ENCODE assay signal across 2 cellular contexts in the genomic region with DNA sequence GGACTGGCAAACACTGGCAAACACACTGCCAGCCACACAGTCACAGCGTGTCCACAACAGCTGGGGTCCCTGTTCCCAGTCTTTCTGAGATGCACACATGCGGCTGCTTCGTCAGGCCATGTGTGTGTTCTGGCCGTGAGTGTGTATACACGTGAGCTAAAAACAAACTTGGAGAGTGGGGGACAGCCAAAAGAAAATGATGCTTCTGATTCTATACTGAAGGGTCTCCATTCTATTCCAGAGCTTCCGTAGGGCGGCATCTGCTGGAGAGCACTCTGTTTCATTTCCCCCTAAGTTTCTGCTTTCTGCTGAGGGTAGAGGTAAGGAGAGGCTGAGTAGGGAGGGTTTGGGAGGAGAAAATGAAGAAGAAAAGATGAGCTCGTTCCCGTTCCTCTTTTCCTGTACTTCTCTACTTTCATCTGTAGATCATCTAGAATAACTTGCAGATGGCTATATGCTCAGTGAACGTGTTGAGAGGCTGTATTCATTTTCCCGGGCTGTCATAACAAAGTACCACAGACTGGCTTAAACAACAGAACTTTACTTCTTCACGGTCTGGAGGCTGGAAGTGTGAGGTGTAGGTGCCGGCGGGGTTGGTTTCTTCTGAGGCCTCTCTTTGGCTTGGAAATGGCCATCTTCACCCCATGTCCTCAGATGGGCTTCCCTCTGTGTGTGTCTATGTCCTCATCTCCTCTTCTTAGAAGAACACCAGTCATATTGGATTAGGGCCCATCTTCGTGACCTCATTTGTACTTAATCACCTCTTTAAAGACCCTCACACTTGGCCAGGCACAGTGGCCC.
TF ChIP-seq lines count a peak whose summit lies in the region.

No MANE protein-coding gene starts in this region.

TF ChIP-seq in A549, 52 proteins besides CTCF, POLR2A, EP300 and RAD21 (continued from another document):
- TF ChIP-seq, protein P1, sequence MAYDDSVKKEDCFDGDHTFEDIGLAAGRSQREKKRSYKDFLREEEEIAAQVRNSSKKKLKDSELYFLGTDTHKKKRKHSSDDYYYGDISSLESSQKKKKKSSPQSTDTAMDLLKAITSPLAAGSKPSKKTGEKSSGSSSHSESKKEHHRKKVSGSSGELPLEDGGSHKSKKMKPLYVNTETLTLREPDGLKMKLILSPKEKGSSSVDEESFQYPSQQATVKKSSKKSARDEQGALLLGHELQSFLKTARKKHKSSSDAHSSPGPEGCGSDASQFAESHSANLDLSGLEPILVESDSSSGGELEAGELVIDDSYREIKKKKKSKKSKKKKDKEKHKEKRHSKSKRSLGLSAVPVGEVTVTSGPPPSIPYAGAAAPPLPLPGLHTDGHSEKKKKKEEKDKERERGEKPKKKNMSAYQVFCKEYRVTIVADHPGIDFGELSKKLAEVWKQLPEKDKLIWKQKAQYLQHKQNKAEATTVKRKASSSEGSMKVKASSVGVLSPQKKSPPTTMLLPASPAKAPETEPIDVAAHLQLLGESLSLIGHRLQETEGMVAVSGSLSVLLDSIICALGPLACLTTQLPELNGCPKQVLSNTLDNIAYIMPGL (CRISPR knock-in tag; IDR thresholded peaks at IDR 0.05; ENCODE audit: borderline replicate concordance) = no peak
- TF ChIP-seq GATA3 (IDR thresholded peaks at IDR 0.05; ENCODE audit: borderline replicate concordance) (no peak), HEYL (CRISPR knock-in tag; IDR thresholded peaks at IDR 0.05) (no peak), TP53 (CRISPR knock-in tag; IDR thresholded peaks at IDR 0.05) (no peak), ESRRA (IDR thresholded peaks at IDR 0.05; ENCODE audit: borderline replicate concordance, low read length) (no peak), MYC (IDR thresholded peaks at IDR 0.05; ENCODE audit: borderline replicate concordance, low read length) (no peak), CHD4 (IDR thresholded peaks at IDR 0.05; ENCODE audit: borderline replicate concordance) (no peak), CHD2 (IDR thresholded peaks at IDR 0.05; ENCODE audit: low read length, partially characterized antibody) (no peak), ZSCAN20 (CRISPR knock-in tag; IDR thresholded peaks at IDR 0.05) (no peak)
- TF ChIP-seq, protein P2, sequence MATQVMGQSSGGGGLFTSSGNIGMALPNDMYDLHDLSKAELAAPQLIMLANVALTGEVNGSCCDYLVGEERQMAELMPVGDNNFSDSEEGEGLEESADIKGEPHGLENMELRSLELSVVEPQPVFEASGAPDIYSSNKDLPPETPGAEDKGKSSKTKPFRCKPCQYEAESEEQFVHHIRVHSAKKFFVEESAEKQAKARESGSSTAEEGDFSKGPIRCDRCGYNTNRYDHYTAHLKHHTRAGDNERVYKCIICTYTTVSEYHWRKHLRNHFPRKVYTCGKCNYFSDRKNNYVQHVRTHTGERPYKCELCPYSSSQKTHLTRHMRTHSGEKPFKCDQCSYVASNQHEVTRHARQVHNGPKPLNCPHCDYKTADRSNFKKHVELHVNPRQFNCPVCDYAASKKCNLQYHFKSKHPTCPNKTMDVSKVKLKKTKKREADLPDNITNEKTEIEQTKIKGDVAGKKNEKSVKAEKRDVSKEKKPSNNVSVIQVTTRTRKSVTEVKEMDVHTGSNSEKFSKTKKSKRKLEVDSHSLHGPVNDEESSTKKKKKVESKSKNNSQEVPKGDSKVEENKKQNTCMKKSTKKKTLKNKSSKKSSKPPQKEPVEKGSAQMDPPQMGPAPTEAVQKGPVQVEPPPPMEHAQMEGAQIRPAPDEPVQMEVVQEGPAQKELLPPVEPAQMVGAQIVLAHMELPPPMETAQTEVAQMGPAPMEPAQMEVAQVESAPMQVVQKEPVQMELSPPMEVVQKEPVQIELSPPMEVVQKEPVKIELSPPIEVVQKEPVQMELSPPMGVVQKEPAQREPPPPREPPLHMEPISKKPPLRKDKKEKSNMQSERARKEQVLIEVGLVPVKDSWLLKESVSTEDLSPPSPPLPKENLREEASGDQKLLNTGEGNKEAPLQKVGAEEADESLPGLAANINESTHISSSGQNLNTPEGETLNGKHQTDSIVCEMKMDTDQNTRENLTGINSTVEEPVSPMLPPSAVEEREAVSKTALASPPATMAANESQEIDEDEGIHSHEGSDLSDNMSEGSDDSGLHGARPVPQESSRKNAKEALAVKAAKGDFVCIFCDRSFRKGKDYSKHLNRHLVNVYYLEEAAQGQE (IDR thresholded peaks at IDR 0.05) = no peak
TF ChIP-seq in A549: peak in this region for 0.

TF ChIP-seq in SK-N-SH treated with all-trans-retinoic acid at 6 μM for 48 hours, 23 proteins besides CTCF, POLR2A, EP300 and RAD21 (continued from another document):
- TF ChIP-seq, protein P3, sequence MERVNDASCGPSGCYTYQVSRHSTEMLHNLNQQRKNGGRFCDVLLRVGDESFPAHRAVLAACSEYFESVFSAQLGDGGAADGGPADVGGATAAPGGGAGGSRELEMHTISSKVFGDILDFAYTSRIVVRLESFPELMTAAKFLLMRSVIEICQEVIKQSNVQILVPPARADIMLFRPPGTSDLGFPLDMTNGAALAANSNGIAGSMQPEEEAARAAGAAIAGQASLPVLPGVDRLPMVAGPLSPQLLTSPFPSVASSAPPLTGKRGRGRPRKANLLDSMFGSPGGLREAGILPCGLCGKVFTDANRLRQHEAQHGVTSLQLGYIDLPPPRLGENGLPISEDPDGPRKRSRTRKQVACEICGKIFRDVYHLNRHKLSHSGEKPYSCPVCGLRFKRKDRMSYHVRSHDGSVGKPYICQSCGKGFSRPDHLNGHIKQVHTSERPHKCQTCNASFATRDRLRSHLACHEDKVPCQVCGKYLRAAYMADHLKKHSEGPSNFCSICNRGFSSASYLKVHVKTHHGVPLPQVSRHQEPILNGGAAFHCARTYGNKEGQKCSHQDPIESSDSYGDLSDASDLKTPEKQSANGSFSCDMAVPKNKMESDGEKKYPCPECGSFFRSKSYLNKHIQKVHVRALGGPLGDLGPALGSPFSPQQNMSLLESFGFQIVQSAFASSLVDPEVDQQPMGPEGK (CRISPR knock-in tag; IDR thresholded peaks at IDR 0.05; ENCODE audit: borderline replicate concordance) = no peak
- TF ChIP-seq, protein P4, sequence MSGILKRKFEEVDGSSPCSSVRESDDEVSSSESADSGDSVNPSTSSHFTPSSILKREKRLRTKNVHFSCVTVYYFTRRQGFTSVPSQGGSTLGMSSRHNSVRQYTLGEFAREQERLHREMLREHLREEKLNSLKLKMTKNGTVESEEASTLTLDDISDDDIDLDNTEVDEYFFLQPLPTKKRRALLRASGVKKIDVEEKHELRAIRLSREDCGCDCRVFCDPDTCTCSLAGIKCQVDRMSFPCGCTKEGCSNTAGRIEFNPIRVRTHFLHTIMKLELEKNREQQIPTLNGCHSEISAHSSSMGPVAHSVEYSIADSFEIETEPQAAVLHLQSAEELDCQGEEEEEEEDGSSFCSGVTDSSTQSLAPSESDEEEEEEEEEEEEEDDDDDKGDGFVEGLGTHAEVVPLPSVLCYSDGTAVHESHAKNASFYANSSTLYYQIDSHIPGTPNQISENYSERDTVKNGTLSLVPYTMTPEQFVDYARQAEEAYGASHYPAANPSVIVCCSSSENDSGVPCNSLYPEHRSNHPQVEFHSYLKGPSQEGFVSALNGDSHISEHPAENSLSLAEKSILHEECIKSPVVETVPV (CRISPR knock-in tag; IDR thresholded peaks at IDR 0.05) = no peak
- no peak for TF ChIP-seq TCF4 (CRISPR knock-in tag; IDR thresholded peaks at IDR 0.05; ENCODE audit: borderline replicate concordance)
- TF ChIP-seq, protein P5, sequence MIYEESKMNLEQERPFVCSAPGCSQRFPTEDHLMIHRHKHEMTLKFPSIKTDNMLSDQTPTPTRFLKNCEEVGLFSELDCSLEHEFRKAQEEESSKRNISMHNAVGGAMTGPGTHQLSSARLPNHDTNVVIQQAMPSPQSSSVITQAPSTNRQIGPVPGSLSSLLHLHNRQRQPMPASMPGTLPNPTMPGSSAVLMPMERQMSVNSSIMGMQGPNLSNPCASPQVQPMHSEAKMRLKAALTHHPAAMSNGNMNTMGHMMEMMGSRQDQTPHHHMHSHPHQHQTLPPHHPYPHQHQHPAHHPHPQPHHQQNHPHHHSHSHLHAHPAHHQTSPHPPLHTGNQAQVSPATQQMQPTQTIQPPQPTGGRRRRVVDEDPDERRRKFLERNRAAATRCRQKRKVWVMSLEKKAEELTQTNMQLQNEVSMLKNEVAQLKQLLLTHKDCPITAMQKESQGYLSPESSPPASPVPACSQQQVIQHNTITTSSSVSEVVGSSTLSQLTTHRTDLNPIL (CRISPR knock-in tag; IDR thresholded peaks at IDR 0.05; ENCODE audit: low read depth) = no peak
- TF ChIP-seq CSDC2 (CRISPR knock-in tag; IDR thresholded peaks at IDR 0.05) = no peak
- TF ChIP-seq, protein P6, sequence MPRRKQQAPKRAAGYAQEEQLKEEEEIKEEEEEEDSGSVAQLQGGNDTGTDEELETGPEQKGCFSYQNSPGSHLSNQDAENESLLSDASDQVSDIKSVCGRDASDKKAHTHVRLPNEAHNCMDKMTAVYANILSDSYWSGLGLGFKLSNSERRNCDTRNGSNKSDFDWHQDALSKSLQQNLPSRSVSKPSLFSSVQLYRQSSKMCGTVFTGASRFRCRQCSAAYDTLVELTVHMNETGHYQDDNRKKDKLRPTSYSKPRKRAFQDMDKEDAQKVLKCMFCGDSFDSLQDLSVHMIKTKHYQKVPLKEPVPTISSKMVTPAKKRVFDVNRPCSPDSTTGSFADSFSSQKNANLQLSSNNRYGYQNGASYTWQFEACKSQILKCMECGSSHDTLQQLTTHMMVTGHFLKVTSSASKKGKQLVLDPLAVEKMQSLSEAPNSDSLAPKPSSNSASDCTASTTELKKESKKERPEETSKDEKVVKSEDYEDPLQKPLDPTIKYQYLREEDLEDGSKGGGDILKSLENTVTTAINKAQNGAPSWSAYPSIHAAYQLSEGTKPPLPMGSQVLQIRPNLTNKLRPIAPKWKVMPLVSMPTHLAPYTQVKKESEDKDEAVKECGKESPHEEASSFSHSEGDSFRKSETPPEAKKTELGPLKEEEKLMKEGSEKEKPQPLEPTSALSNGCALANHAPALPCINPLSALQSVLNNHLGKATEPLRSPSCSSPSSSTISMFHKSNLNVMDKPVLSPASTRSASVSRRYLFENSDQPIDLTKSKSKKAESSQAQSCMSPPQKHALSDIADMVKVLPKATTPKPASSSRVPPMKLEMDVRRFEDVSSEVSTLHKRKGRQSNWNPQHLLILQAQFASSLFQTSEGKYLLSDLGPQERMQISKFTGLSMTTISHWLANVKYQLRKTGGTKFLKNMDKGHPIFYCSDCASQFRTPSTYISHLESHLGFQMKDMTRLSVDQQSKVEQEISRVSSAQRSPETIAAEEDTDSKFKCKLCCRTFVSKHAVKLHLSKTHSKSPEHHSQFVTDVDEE (CRISPR knock-in tag; IDR thresholded peaks at IDR 0.05) = no peak
- TF ChIP-seq GLIS3 (CRISPR knock-in tag; IDR thresholded peaks at IDR 0.05) = no peak
- TF ChIP-seq BACH2 (CRISPR knock-in tag; IDR thresholded peaks at IDR 0.05; ENCODE audit: borderline replicate concordance) = no peak
